ENCODE assay signal across 17 cellular contexts in the genomic region with DNA sequence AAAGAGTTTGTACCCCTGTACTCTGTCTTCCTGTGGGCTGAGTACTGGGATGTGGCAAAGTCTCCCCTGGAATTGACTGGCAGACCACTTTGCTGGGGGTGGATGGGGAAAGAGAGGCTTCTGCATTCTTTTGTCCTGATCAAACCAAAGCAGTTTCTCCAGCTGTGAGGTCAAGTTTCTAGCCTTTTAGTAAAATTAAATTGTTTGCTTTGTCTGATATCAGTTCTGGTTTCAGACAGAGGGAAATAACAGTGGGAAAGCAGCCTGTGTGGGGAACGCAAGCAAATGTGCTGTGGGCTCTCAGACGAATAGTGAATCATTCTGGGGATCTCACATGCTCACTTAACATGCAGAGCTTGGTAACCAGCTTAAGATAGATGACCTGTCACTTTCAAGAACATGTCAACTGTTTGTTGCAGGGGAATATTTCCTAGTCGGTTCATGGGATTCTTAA.
DNase-seq lines count a peak whose midpoint lies in the region; ATAC-seq, FAIRE-seq and TF ChIP-seq lines count a peak whose summit lies in the region.
"Had no signal": no experiment of that assay in that cellular context is flagged by ENCODE, and none has a peak within 500 bp of the region (broad histone marks: within the 10 kb centered on the region; RNA-seq: fewer than 3 reads in every experiment).

No MANE protein-coding gene starts in this region.

- TF ChIP-seq POLR2A in A549 (IDR thresholded peaks at IDR 0.05; ENCODE audit: low read length) (no peak), body of pancreas (IDR thresholded peaks at IDR 0.05) (no peak)

- H3K4me3 Mint-ChIP-seq in activated CD4-positive, alpha-beta T cell treated with anti-CD3 and anti-CD28 coated beads, Interleukin-2, amount 10 ng/mL, durations not matched to agents 24 days and 14 days, result no peak overlapping the region
- H3K4me3 Mint-ChIP-seq in naive thymus-derived CD8-positive, alpha-beta T cell, result no peak overlapping the region
- H3K4me3 Mint-ChIP-seq: activated naive CD4-positive, alpha-beta T cell treated with anti-CD3 and anti-CD28 coated beads for 36 hours had no signal

- peaks cover 10% of the 10 kb centered on the region for H3K4me1 ChIP-seq in A549
- peaks cover 16% of the 10 kb centered on the region for H3K4me1 ChIP-seq in HUES48 (ENCODE audit: control insufficient read depth, insufficient read depth, low read length)
- H3K4me1 ChIP-seq in body of pancreas, result no peaks in the 10 kb centered on the region
- H3K4me1 ChIP-seq: parathyroid adenoma, transverse colon had no signal

- H3K27me3 ChIP-seq in HUES48 (ENCODE audit: control insufficient read depth, insufficient read depth, low read length), result no peaks in the 10 kb centered on the region
- H3K27me3 ChIP-seq in body of pancreas, result no peaks in the 10 kb centered on the region
- H3K27me3 ChIP-seq: transverse colon had no signal

- H3K9me3 Mint-ChIP-seq in activated CD4-positive, alpha-beta T cell treated with anti-CD3 and anti-CD28 coated beads, Interleukin-2, amount 10 ng/mL, durations not matched to agents 24 days and 14 days, result no peaks in the 10 kb centered on the region
- H3K9me3 Mint-ChIP-seq in naive thymus-derived CD8-positive, alpha-beta T cell, result no peaks in the 10 kb centered on the region
- H3K9me3 Mint-ChIP-seq: activated naive CD4-positive, alpha-beta T cell treated with anti-CD3 and anti-CD28 coated beads for 36 hours had no signal

- CTCF ChIA-PET in A549 (lab: Yijun Ruan, JAX), result interaction anchor here (0.9 to 1.8 kb wide), 3 partner anchors 8 to 20 kb away, joined by 3 to 5 read pairs (median 5); no protein-coding TSS in a partner anchor

- H3K36me3 ChIP-seq in HUES48 (ENCODE audit: control insufficient read depth, insufficient read depth, low read length), result no peaks in the 10 kb centered on the region
- H3K36me3 ChIP-seq in body of pancreas (replicated peaks in 1 of 2; ENCODE audit: insufficient read depth in 1 of 2, low read depth in 2 of 2), result no peaks in the 10 kb centered on the region
- H3K36me3 ChIP-seq: transverse colon had no signal

- H3K27me3 Mint-ChIP-seq in activated CD4-positive, alpha-beta T cell treated with anti-CD3 and anti-CD28 coated beads, Interleukin-2, amount 10 ng/mL, durations not matched to agents 24 days and 14 days, result no peaks in the 10 kb centered on the region
- H3K27me3 Mint-ChIP-seq in naive thymus-derived CD8-positive, alpha-beta T cell, result peaks cover 0 to 3% (median 0%) of the 10 kb centered on the region in 5 donors

- no peak for TF ChIP-seq EP300 in A549 (IDR thresholded peaks at IDR 0.05)

- ATAC-seq in A549, result peak in 1 of 2 experiments; percentile 70; a peak in 3 of 6 replicates
- peak; percentile 68 for ATAC-seq in body of pancreas
- no peak for ATAC-seq in Right ventricle myocardium superior (ENCODE audit: poor library complexity)
- ATAC-seq in naive thymus-derived CD8-positive, alpha-beta T cell, result no peak

- FAIRE-seq in A549 (lab: Jason Lieb, UNC), result no peak

- POLR2A ChIA-PET in A549 (lab: Yijun Ruan, JAX), result no interaction called here
- POLR2A ChIA-PET in naive thymus-derived CD8-positive, alpha-beta T cell (lab: Charles Lee), result no interaction called here

- H3K9me3 ChIP-seq in A549 (no peaks in the 10 kb centered on the region), HUES48 (ENCODE audit: control insufficient read depth, insufficient read depth, low read length) (no peaks in the 10 kb centered on the region), body of pancreas (no peaks in the 10 kb centered on the region)
- H3K9me3 ChIP-seq: transverse colon had no signal

- intact Hi-C loops in body of pancreas (cut with DNase I) (no loop called here), Right ventricle myocardium superior (cut with DNase I) (no loop called here)
- intact Hi-C loops in activated CD4-positive, alpha-beta T cell treated with anti-CD3 and anti-CD28 coated beads, Interleukin-2, amount 10 ng/mL, durations not matched to agents 24 days and 14 days (cut with micrococcal nuclease), result no loop called here

- H3K4me3 ChIP-seq in A549 (no peak overlapping the region), HUES48 (ENCODE audit: low read depth, low read length) (no peak overlapping the region), body of pancreas (no peak overlapping the region)
- H3K4me3 ChIP-seq: transverse colon had no signal

- no peaks in the 10 kb centered on the region for H3K36me3 Mint-ChIP-seq in activated CD4-positive, alpha-beta T cell treated with anti-CD3 and anti-CD28 coated beads, Interleukin-2, amount 10 ng/mL, durations not matched to agents 24 days and 14 days (ENCODE audit: low read depth)
- no peaks in the 10 kb centered on the region for H3K36me3 Mint-ChIP-seq in naive thymus-derived CD8-positive, alpha-beta T cell

- no peak overlapping the region for H3K27ac Mint-ChIP-seq in activated CD4-positive, alpha-beta T cell treated with anti-CD3 and anti-CD28 coated beads, Interleukin-2, amount 10 ng/mL, durations not matched to agents 24 days and 14 days
- H3K27ac Mint-ChIP-seq in naive thymus-derived CD8-positive, alpha-beta T cell, result no peak overlapping the region
- H3K27ac Mint-ChIP-seq: activated naive CD4-positive, alpha-beta T cell treated with anti-CD3 and anti-CD28 coated beads for 36 hours had no signal

- H3K4me1 Mint-ChIP-seq in activated CD4-positive, alpha-beta T cell treated with anti-CD3 and anti-CD28 coated beads, Interleukin-2, amount 10 ng/mL, durations not matched to agents 24 days and 14 days, result no peaks in the 10 kb centered on the region
- H3K4me1 Mint-ChIP-seq in naive thymus-derived CD8-positive, alpha-beta T cell, result no peaks in the 10 kb centered on the region

- peak overlapping the region; percentile 33; the same call in 2 of the 3 replicates for H3K4me2 ChIP-seq in A549

- WGBS in A549 (ENCODE audit: missing lambda C conversion rate), result 20% methylated on average over 3 of the region's 3 CpGs
- 9 to 16% methylated on average over 3 of the region's 3 CpGs for WGBS in body of pancreas, 2 donors

- peak in 1 of 2 experiments; percentile 45 for DNase-seq in A549 (ENCODE audit: low read depth in 1 of 2, low spot score in 1 of 2)
- no peak for DNase-seq in body of pancreas
- peak; percentile 34 for DNase-seq in kidney glomerular epithelial cell (lab: John Stamatoyannopoulos, UW)
- no peak for DNase-seq in activated CD4-positive, alpha-beta T cell treated with anti-CD3 and anti-CD28 coated beads, Interleukin-2, amount 10 ng/mL, durations not matched to agents 24 days and 14 days
- DNase-seq in KG1 (lab: John Stamatoyannopoulos, UW), result no peak
- DNase-seq in Right ventricle myocardium superior, result no peak
- DNase-seq in naive thymus-derived CD8-positive, alpha-beta T cell, result no peak
- DNase-seq: ACHN; activated naive CD4-positive, alpha-beta T cell treated with anti-CD3 and anti-CD28 coated beads for 36 hours; DMS153; KBM-7; NCI-H1694; transverse colon had no signal

- no peak for TF ChIP-seq RAD21 in A549 (conservative IDR thresholded peaks at IDR 0.05 in 1 of 2, IDR thresholded peaks at IDR 0.05 in 1 of 2)

- no peak overlapping the region for H3K9ac ChIP-seq in HUES48 (ENCODE audit: low read depth, low read length)
- H3K9ac ChIP-seq: parathyroid adenoma had no signal

- no peak overlapping the region for H3K27ac ChIP-seq in A549
- H3K27ac ChIP-seq in HUES48 (ENCODE audit: low read depth, low read length), result peak overlapping the region; percentile 26
- H3K27ac ChIP-seq in body of pancreas, result peak overlapping the region in 2 of 4 donors; percentile 29 to 30
- H3K27ac ChIP-seq: epithelial cell of prostate, parathyroid adenoma, transverse colon, VCaP had no signal

- TF ChIP-seq CTCF in A549 (IDR thresholded peaks at IDR 0.05) (no peak), body of pancreas (IDR thresholded peaks at IDR 0.05) (no peak)

TF ChIP-seq in A549, 52 proteins besides CTCF, POLR2A, EP300 and RAD21:
- TF ChIP-seq FOXS1 (CRISPR knock-in tag; IDR thresholded peaks at IDR 0.05), result no peak
- no peak for TF ChIP-seq ESRRA (IDR thresholded peaks at IDR 0.05; ENCODE audit: borderline replicate concordance, low read length)
- TF ChIP-seq, protein P1, sequence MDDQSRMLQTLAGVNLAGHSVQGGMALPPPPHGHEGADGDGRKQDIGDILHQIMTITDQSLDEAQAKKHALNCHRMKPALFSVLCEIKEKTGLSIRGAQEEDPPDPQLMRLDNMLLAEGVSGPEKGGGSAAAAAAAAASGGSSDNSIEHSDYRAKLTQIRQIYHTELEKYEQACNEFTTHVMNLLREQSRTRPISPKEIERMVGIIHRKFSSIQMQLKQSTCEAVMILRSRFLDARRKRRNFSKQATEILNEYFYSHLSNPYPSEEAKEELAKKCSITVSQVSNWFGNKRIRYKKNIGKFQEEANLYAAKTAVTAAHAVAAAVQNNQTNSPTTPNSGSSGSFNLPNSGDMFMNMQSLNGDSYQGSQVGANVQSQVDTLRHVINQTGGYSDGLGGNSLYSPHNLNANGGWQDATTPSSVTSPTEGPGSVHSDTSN (IDR thresholded peaks at IDR 0.05), result no peak
- TF ChIP-seq CHD2 (IDR thresholded peaks at IDR 0.05; ENCODE audit: low read length, partially characterized antibody), result no peak
- TF ChIP-seq SMC3 (IDR thresholded peaks at IDR 0.05), result no peak
- no peak for TF ChIP-seq NFE2L2 (conservative IDR thresholded peaks at IDR 0.05; ENCODE audit: low read length)
